In the genomic region with DNA sequence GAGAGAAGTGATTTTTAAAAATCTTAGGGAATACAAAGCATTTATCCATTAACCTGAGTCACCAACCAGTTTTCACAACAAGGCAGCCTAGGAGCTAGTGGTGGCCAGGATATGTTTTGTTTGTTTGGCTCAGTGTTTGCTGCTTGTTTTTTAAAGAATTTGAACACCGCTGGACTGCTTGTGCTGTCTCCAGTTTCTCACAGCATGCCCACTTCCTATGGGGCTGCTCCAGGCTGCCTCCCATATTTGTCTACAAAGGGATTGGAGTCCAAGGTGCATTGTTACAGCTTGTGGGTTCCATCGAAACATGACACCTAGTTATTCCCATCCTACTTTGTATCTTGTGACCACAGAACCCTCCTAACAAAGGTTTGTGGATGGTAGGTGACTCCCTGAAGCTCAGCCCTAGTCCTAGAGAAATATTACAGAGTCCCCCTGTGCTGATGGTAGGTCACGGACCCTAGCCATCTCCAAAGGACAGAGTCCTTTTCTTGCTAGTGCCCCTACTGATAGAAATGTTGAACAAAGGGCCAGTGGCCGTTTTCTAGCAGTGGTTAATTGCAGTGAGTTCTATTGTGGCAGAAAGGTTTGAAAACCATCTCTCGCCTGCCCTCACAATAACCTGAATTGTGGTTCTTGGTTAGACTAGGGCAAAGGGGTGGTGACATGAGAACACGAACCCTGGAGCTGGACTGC, we compare ENCODE assay signal across 14 cellular contexts. TPM values are rescaled to one million over a fixed set of nuclear protein-coding genes. Genes with fewer than 3 reads are reported as not detected.
DNase-seq lines count a peak whose midpoint lies in the region; ATAC-seq, FAIRE-seq and TF ChIP-seq lines count a peak whose summit lies in the region.
"Had no signal": no experiment of that assay in that cellular context is flagged by ENCODE, and none has a peak within 500 bp of the region (broad histone marks: within the 10 kb centered on the region; RNA-seq: fewer than 3 reads in every experiment).

No MANE protein-coding gene starts in this region.

- DNase-seq in H4 (ENCODE audit: low spot score), result peak; percentile 80
- DNase-seq in NCI-H526 (lab: John Stamatoyannopoulos, UW), result peak; percentile 79 to 80
- DNase-seq in H1 (ENCODE audit: low read depth in 1 of 2, low spot score in 2 of 2), result no peak
- DNase-seq in osteoblast (ENCODE audit: insufficient read length, low spot score, missing footprints), result peak; percentile 14
- DNase-seq in BE2C, result no peak
- DNase-seq in NCI-H446 (lab: John Stamatoyannopoulos, UW), result no peak
- no peak for DNase-seq in amniotic stem cell (lab: John Stamatoyannopoulos, UW)
- DNase-seq: activated naive CD4-positive, alpha-beta T cell treated with anti-CD3 and anti-CD28 coated beads for 36 hours; cortex of kidney; heart right ventricle; right cardiac atrium; upper lobe of left lung had no signal

- H2AK5ac ChIP-seq in H1 (ENCODE audit: low read depth, low read length), result no peak overlapping the region

- H3K9ac ChIP-seq in H1 (replicated peaks in 1 of 4; ENCODE audit: extremely low read depth in 1 of 4, low read depth in 3 of 4, low read length in 3 of 4), result no peak overlapping the region

- no peak overlapping the region for H3K56ac ChIP-seq in H1 (replicated peaks; ENCODE audit: insufficient read length, low read depth, low read length)

- H2BK20ac ChIP-seq in H1 (ENCODE audit: low read length), result no peak overlapping the region

- H3K4me1 ChIP-seq in H1 (replicated peaks in 1 of 4; ENCODE audit: control insufficient read depth in 3 of 4, insufficient read depth in 4 of 4, low read length in 3 of 4), result peaks cover 0 to 5% (median 4%) of the 10 kb centered on the region in 4 experiments; a peak in 3 of 7 replicates
- H3K4me1 ChIP-seq in osteoblast (ENCODE audit: insufficient read depth, low read length), result peaks cover 17% of the 10 kb centered on the region
- no peaks in the 10 kb centered on the region for H3K4me1 ChIP-seq in BE2C
- H3K4me1 ChIP-seq: heart right ventricle, upper lobe of left lung had no signal

- peak overlapping the region; percentile 54; the same call in 1 of the 2 replicates for H2AFZ ChIP-seq in H1 (ENCODE audit: low read length)
- H2AFZ ChIP-seq in osteoblast (ENCODE audit: low read length), result peak overlapping the region; percentile 50

- no peak for ATAC-seq in GM21367 (IDR thresholded peaks at IDR 0.05; ENCODE audit: unreplicated experiment)
- ATAC-seq: heart right ventricle, right cardiac atrium had no signal

- no peak overlapping the region for H2BK120ac ChIP-seq in H1 (replicated peaks; ENCODE audit: low read depth, low read length)

- H3K4ac ChIP-seq in H1 (replicated peaks; ENCODE audit: insufficient read length, low read depth, low read length), result no peak overlapping the region

- no peak overlapping the region for H3K18ac ChIP-seq in H1 (ENCODE audit: extremely low read depth, low read length)

- WGBS in H1 (ENCODE audit: extremely low coverage in 1 of 2, insufficient coverage in 1 of 2, insufficient read length in 1 of 2, insufficient replicate concordance in 2 of 2, low coverage in 1 of 2, low lambda C conversion rate in 2 of 2, missing lambda C conversion rate in 1 of 2), 2 experiments, result 91% methylated on average over 6 of the region's 6 CpGs; no CpG with 5 or more reads in 1 of the 2 experiments

- no peak overlapping the region for H3K14ac ChIP-seq in H1 (ENCODE audit: insufficient read length)

- TF ChIP-seq CTCF in H1 (IDR thresholded peaks at IDR 0.05; ENCODE audit: control extremely low read depth in 1 of 3, insufficient read depth in 1 of 3, low read depth in 1 of 3, low read length in 3 of 3), result no peak
- TF ChIP-seq CTCF in osteoblast (IDR thresholded peaks at IDR 0.05; ENCODE audit: extremely low read depth, low read depth, low read length), result no peak
- no peak for TF ChIP-seq CTCF in BE2C (IDR thresholded peaks at IDR 0.05; ENCODE audit: low read depth, low read length)

- H4K91ac ChIP-seq in H1 (replicated peaks; ENCODE audit: insufficient read length, low read length), result no peak overlapping the region

- TF ChIP-seq EP300 in H1 (IDR thresholded peaks at IDR 0.05; ENCODE audit: borderline replicate concordance in 1 of 2, low read depth in 2 of 2, low read length in 2 of 2), result no peak

- H3K4me3 ChIP-seq in H1 (ENCODE audit: extremely low read depth in 1 of 4, insufficient read depth in 2 of 4, low read depth in 3 of 4, low read length in 4 of 4) (no peak overlapping the region), osteoblast (ENCODE audit: insufficient read depth, low read length) (no peak overlapping the region), BE2C (ENCODE audit: low read depth, low read length) (no peak overlapping the region)
- H3K4me3 ChIP-seq: heart right ventricle, upper lobe of left lung had no signal

- FAIRE-seq in H1 (lab: Jason Lieb, UNC), result no peak

- H3K9me3 ChIP-seq in H1 (ENCODE audit: insufficient read depth in 2 of 2, low read depth in 1 of 2, low read length in 1 of 2) (no peaks in the 10 kb centered on the region), osteoblast (ENCODE audit: low read depth, low read length) (no peaks in the 10 kb centered on the region), BE2C (no peaks in the 10 kb centered on the region)
- H3K9me3 ChIP-seq: heart right ventricle, upper lobe of left lung had no signal

- H3K27me3 ChIP-seq in H1 (replicated peaks in 1 of 4; ENCODE audit: control insufficient read depth in 3 of 4, extremely low read depth in 1 of 4, insufficient read depth in 3 of 4, low read length in 3 of 4), result no peaks in the 10 kb centered on the region
- H3K27me3 ChIP-seq in osteoblast (ENCODE audit: insufficient read depth, low read length), result no peaks in the 10 kb centered on the region
- H3K27me3 ChIP-seq in BE2C, result no peaks in the 10 kb centered on the region
- H3K27me3 ChIP-seq: heart right ventricle, upper lobe of left lung had no signal

- no peaks in the 10 kb centered on the region for H3K23me2 ChIP-seq in H1 (ENCODE audit: low read depth, low read length)

- no peak for TF ChIP-seq POLR2A in H1 (IDR thresholded peaks at IDR 0.05; ENCODE audit: control extremely low read depth in 1 of 2, low read depth in 2 of 2, low read length in 2 of 2)

- H3K27ac ChIP-seq in H1 (ENCODE audit: low read depth, low read length) (no peak overlapping the region), osteoblast (ENCODE audit: low read depth, low read length) (peak overlapping the region; percentile 79)
- H3K27ac ChIP-seq: heart right ventricle, upper lobe of left lung had no signal

- no peak overlapping the region for H3K23ac ChIP-seq in H1 (ENCODE audit: insufficient read length)

- H4K5ac ChIP-seq in H1 (ENCODE audit: insufficient read length, low read depth, low read length), result no peak overlapping the region

- H2BK5ac ChIP-seq in H1 (ENCODE audit: low read depth, low read length), result no peak overlapping the region

- no peak for TF ChIP-seq RAD21 in H1 (IDR thresholded peaks at IDR 0.05 in 1 of 2, conservative IDR thresholded peaks at IDR 0.05 in 1 of 2; ENCODE audit: low read depth in 2 of 2, low read length in 2 of 2)

- POLR2A ChIA-PET in H1 (lab: Charles Lee; ENCODE audit: partially characterized antibody), result no interaction called here

- H3K4me2 ChIP-seq in H1 (ENCODE audit: insufficient read depth in 1 of 2, low read depth in 2 of 2, low read length in 2 of 2) (no peak overlapping the region), osteoblast (ENCODE audit: insufficient read depth, low read length) (no peak overlapping the region)

- no peaks in the 10 kb centered on the region for H3K79me2 ChIP-seq in H1 (ENCODE audit: control insufficient read depth in 1 of 2, insufficient read depth in 2 of 2, low read length in 2 of 2)
- no peaks in the 10 kb centered on the region for H3K79me2 ChIP-seq in osteoblast (ENCODE audit: insufficient read depth, low read length)

- peak overlapping the region; percentile 4; the same call in 1 of the 2 replicates for H2BK12ac ChIP-seq in H1 (ENCODE audit: low read depth, low read length)

- no peak overlapping the region for H4K8ac ChIP-seq in H1 (ENCODE audit: extremely low read depth, insufficient read depth, low read length)

- H2BK15ac ChIP-seq in H1 (ENCODE audit: low read length), result no peak overlapping the region

- H3K36me3 ChIP-seq in H1 (ENCODE audit: control insufficient read depth in 2 of 4, insufficient read depth in 4 of 4, low read length in 3 of 4) (no peaks in the 10 kb centered on the region), osteoblast (ENCODE audit: insufficient read depth, low read length) (no peaks in the 10 kb centered on the region), BE2C (no peaks in the 10 kb centered on the region)
- H3K36me3 ChIP-seq: heart right ventricle, upper lobe of left lung had no signal

- H3K79me1 ChIP-seq in H1 (ENCODE audit: low read depth, low read length), result no peaks in the 10 kb centered on the region

- H4K20me1 ChIP-seq in H1 (replicated peaks in 1 of 2; ENCODE audit: control insufficient read depth in 1 of 2, insufficient read depth in 2 of 2, low read length in 2 of 2), result no peaks in the 10 kb centered on the region
- no peaks in the 10 kb centered on the region for H4K20me1 ChIP-seq in osteoblast (ENCODE audit: insufficient read depth, low read length)

- CTCF ChIA-PET in H1 (lab: Charles Lee; ENCODE audit: partially characterized antibody), result interaction anchor here (1.5 to 6.4 kb wide), 2 partner anchors 9 to 24 kb away, joined by 4 to 47 read pairs; partner anchors contain the start of gene GPR39

TF ChIP-seq in H1, 55 proteins besides CTCF, POLR2A, EP300 and RAD21 (continues in another document):
- TF ChIP-seq POLR2AphosphoS5 (IDR thresholded peaks at IDR 0.05; ENCODE audit: low read depth, low read length) (no peak), KDM4A (IDR thresholded peaks at IDR 0.05; ENCODE audit: low read depth, low read length, severe bottlenecking) (no peak), SP2 (IDR thresholded peaks at IDR 0.05; ENCODE audit: low read length) (no peak), NRF1 (IDR thresholded peaks at IDR 0.05; ENCODE audit: low read depth, low read length) (no peak), CBX5 (IDR thresholded peaks at IDR 0.05; ENCODE audit: low read depth, low read length) (no peak), JUND (IDR thresholded peaks at IDR 0.05; ENCODE audit: low read length) (no peak), TAF7 (optimal IDR thresholded peaks at IDR 0.05; ENCODE audit: borderline replicate concordance, low read depth, low read length) (no peak), TAF1 (IDR thresholded peaks at IDR 0.05; ENCODE audit: low read depth, low read length) (no peak)

RNA-seq across cellular contexts. Expression of gene GPR39, which starts 23.2 kb away (rescaled TPM):
- total RNA-seq in H4 (2014; rRNA removed; shearing (Covaris generic)), result 4.2 and 5.1 TPM in 2 replicates
- 0.63 and 0.65 TPM in 2 replicates for total RNA-seq in H1 (2021; fragmentation: NEBNext Ultra II Directional; extraction: Animal tissue kit (Norgen Biotek cat#: 25700))
- 2.0 and 2.7 TPM in 2 replicates for polyA plus RNA-seq in H1 (2011; rRNA removed)
- polyA plus RNA-seq in H1 (2011; cell fraction: cytosol; rRNA removed), result 1.1 TPM
- 2.2 TPM for polyA plus RNA-seq in H1 (2011; cell fraction: nucleus; rRNA removed)
- 0.52 to 0.89 TPM (median 0.65 TPM) in 4 replicates for polyA plus RNA-seq in H1 (2012, experiment 1 of 2)
- 0.81 TPM for polyA plus RNA-seq in H1 (2012, experiment 2 of 2)
- polyA plus RNA-seq in H1 (2013, experiment 1 of 2), result 1.5 TPM
- 1.4 TPM for polyA plus RNA-seq in H1 (2013, experiment 2 of 2)
- 8.2 and 11.8 TPM in 2 replicates for polyA minus RNA-seq in H1 (2011; rRNA and poly(A)+ RNA removed)
- polyA minus RNA-seq in H1 (2011; cell fraction: cytosol; rRNA and poly(A)+ RNA removed), result 2.6 TPM
- 15.4 TPM for polyA minus RNA-seq in H1 (2011; cell fraction: nucleus; rRNA and poly(A)+ RNA removed)
- total RNA-seq in osteoblast, result 3.6 and 4.4 TPM in 2 replicates
- not detected for polyA plus RNA-seq in BE2C (2012; ENCODE audit: insufficient read depth, insufficient read length, low read depth)
- total RNA-seq: activated naive CD4-positive, alpha-beta T cell treated with anti-CD3 and anti-CD28 coated beads for 36 hours; heart right ventricle; right cardiac atrium had no signal
- polyA plus RNA-seq: IgD-negative memory B cell, right cardiac atrium had no signal

Comparison
In these comparisons a context has a peak if more than half of its experiments do, and no peak if none do; other contexts are left out.
1. DNase-seq: peak in H4 (single experiment), NCI-H526 (2 of 2) and osteoblast (single experiment); none in H1 (0 of 2), BE2C (single experiment), NCI-H446 (0 of 2) and amniotic stem cell (single experiment).